ENCODE assay signal across 16 cellular contexts in genomic region chr1:161207173-161207572, GRCh38. TPM values are rescaled to one million over a fixed set of nuclear protein-coding genes. Genes with fewer than 3 reads are reported as not detected.
DNase-seq lines count a peak whose midpoint lies in the region; ATAC-seq, FAIRE-seq and TF ChIP-seq lines count a peak whose summit lies in the region.
"Had no signal": no experiment of that assay in that cellular context is flagged by ENCODE, and none has a peak within 500 bp of the region (broad histone marks: within the 10 kb centered on the region; RNA-seq: fewer than 3 reads in every experiment).

No MANE protein-coding gene starts in this region.

- WGBS in mammary epithelial cell (ENCODE audit: low coverage, missing lambda C conversion rate): 76% methylated on average over 7 of the region's 8 CpGs
- WGBS in heart left ventricle, 4 donors: 47 to 58% (median 50%) methylated on average over 8 of the region's 8 CpGs

- H4K20me1 ChIP-seq in mammary epithelial cell (ENCODE audit: insufficient read depth, low read length) (no peaks in the 10 kb centered on the region), osteoblast (ENCODE audit: insufficient read depth, low read length) (peaks cover 2% of the 10 kb centered on the region)

- CTCF ChIA-PET in mammary epithelial cell (lab: Charles Lee; ENCODE audit: low non-redundant PET): no interaction called here

- no TSS peak for BruUV-seq in mammary epithelial cell (replicated peaks; lab: Mats Ljungman, UMichigan)

- intact Hi-C loops in breast epithelium (cut with DNase I; ENCODE audit: low total_unique reads) (no loop called here), mammary epithelial cell (cut with micrococcal nuclease) (no loop called here), heart left ventricle (cut with DNase I) (loop anchor here in 3 of 10 donors (5.0 kb wide), 1 partner anchor 175 kb away; no protein-coding TSS in a partner anchor), vagina (cut with DNase I) (no loop called here)

- TF ChIP-seq CTCF in breast epithelium (IDR thresholded peaks at IDR 0.05) (no peak), mammary epithelial cell (conservative IDR thresholded peaks at IDR 0.05 in 1 of 2, IDR thresholded peaks at IDR 0.05 in 1 of 2; ENCODE audit: extremely low read depth in 1 of 2, insufficient read depth in 1 of 2, low read depth in 1 of 2, low read length in 2 of 2) (no peak), heart left ventricle (IDR thresholded peaks at IDR 0.05) (no peak), osteoblast (IDR thresholded peaks at IDR 0.05; ENCODE audit: extremely low read depth, low read depth, low read length) (no peak), vagina (IDR thresholded peaks at IDR 0.05) (no peak)

- in situ Hi-C loops in mammary epithelial cell (cut with MboI; ENCODE audit: low sequenced_read_pairs in 2 of 2): no loop called here

- FAIRE-seq in GM12892 (lab: Jason Lieb, UNC): no peak
- FAIRE-seq: D721Med had no signal

- H3K36me3 ChIP-seq in breast epithelium: no peaks in the 10 kb centered on the region
- H3K36me3 ChIP-seq in mammary epithelial cell (ENCODE audit: insufficient read depth, low read length): peaks cover 29% of the 10 kb centered on the region
- H3K36me3 ChIP-seq in heart left ventricle: peaks cover 2 to 91% (median 88%) of the 10 kb centered on the region in 9 donors
- peaks cover 61% of the 10 kb centered on the region for H3K36me3 ChIP-seq in osteoblast (ENCODE audit: insufficient read depth, low read length)
- peaks cover 0 to 49% of the 10 kb centered on the region in 2 donors for H3K36me3 ChIP-seq in vagina

- no peak overlapping the region for H2AFZ ChIP-seq in mammary epithelial cell (ENCODE audit: low read depth, low read length)
- no peak overlapping the region for H2AFZ ChIP-seq in osteoblast (ENCODE audit: low read length)

- ATAC-seq in heart left ventricle: peak; percentile 76 to 80 (median 78)

- TF ChIP-seq POLR2A in breast epithelium (IDR thresholded peaks at IDR 0.05) (no peak), heart left ventricle (IDR thresholded peaks at IDR 0.05) (peak in 1 of 2 donors; percentile 64), vagina (IDR thresholded peaks at IDR 0.05) (peak in 1 of 2 donors; percentile 26), GM12892 (IDR thresholded peaks at IDR 0.05; ENCODE audit: low read depth, low read length) (no peak)

- H3K9me3 ChIP-seq in breast epithelium: no peaks in the 10 kb centered on the region
- H3K9me3 ChIP-seq in mammary epithelial cell (replicated peaks; ENCODE audit: insufficient read depth, low read length): no peaks in the 10 kb centered on the region
- H3K9me3 ChIP-seq in heart left ventricle: no peaks in the 10 kb centered on the region
- no peaks in the 10 kb centered on the region for H3K9me3 ChIP-seq in osteoblast (ENCODE audit: low read depth, low read length)
- no peaks in the 10 kb centered on the region for H3K9me3 ChIP-seq in vagina

- no peak overlapping the region for H3K9ac ChIP-seq in mammary epithelial cell (ENCODE audit: insufficient read depth, low read length)

- peaks cover 30% of the 10 kb centered on the region for H3K79me2 ChIP-seq in mammary epithelial cell (ENCODE audit: insufficient read depth, low read length)
- H3K79me2 ChIP-seq in osteoblast (ENCODE audit: insufficient read depth, low read length): peaks cover 41% of the 10 kb centered on the region

- no peaks in the 10 kb centered on the region for H3K27me3 ChIP-seq in breast epithelium
- H3K27me3 ChIP-seq in mammary epithelial cell (ENCODE audit: insufficient read depth, low read length): no peaks in the 10 kb centered on the region
- no peaks in the 10 kb centered on the region for H3K27me3 ChIP-seq in heart left ventricle
- H3K27me3 ChIP-seq in osteoblast (ENCODE audit: insufficient read depth, low read length): no peaks in the 10 kb centered on the region
- no peaks in the 10 kb centered on the region for H3K27me3 ChIP-seq in vagina

- H3K4me2 ChIP-seq in mammary epithelial cell (ENCODE audit: insufficient read depth, low read depth, low read length) (no peak overlapping the region), osteoblast (ENCODE audit: insufficient read depth, low read length) (no peak overlapping the region)

- peak overlapping the region; percentile 2 to 78 for H3K27ac ChIP-seq in breast epithelium
- H3K27ac ChIP-seq in mammary epithelial cell (ENCODE audit: insufficient read depth, low read depth, low read length): no peak overlapping the region
- H3K27ac ChIP-seq in heart left ventricle: peak overlapping the region; percentile 70 to 99 (median 84)
- peak overlapping the region; percentile 18 for H3K27ac ChIP-seq in osteoblast (ENCODE audit: low read depth, low read length)
- peak overlapping the region; percentile 74 for H3K27ac ChIP-seq in vagina

- dilution Hi-C loops in mammary epithelial cell (cut with HindIII; ENCODE audit: low sequenced_read_pairs): loop anchor here (5.0 to 25.0 kb wide), 3 partner anchors 50 to 180 kb away; partner anchors contain the start of gene PCP4L1

- H3K4me3 ChIP-seq in breast epithelium: no peak overlapping the region
- no peak overlapping the region for H3K4me3 ChIP-seq in mammary epithelial cell (replicated peaks in 1 of 3; ENCODE audit: insufficient read depth in 1 of 3, low read depth in 2 of 3, low read length in 3 of 3)
- peak overlapping the region in 5 of 12 donors; percentile 4 to 28 (median 16) for H3K4me3 ChIP-seq in heart left ventricle
- no peak overlapping the region for H3K4me3 ChIP-seq in osteoblast (ENCODE audit: insufficient read depth, low read length)
- no peak overlapping the region for H3K4me3 ChIP-seq in vagina
- H3K4me3 ChIP-seq: lung had no signal

- H3K4me1 ChIP-seq in breast epithelium (peaks cover 0 to 3% of the 10 kb centered on the region in 2 donors), mammary epithelial cell (ENCODE audit: insufficient read depth, low read length) (peaks cover 2% of the 10 kb centered on the region), heart left ventricle (peaks cover 6 to 68% (median 46%) of the 10 kb centered on the region in 12 donors), osteoblast (ENCODE audit: insufficient read depth, low read length) (peaks cover 12% of the 10 kb centered on the region), vagina (peaks cover 48% of the 10 kb centered on the region)

- DNase-seq in breast epithelium (ENCODE audit: low spot score in 2 of 2) (no peak), mammary epithelial cell (no peak), heart left ventricle (peak in 4 of 5 donors; percentile 63 to 82 (median 74)), osteoblast (ENCODE audit: insufficient read length, low spot score, missing footprints) (no peak), vagina (ENCODE audit: extremely low spot score in 2 of 2) (peak in 1 of 2 donors; percentile 94), HT-29 (ENCODE audit: low spot score) (no peak), GM12892 (ENCODE audit: insufficient read length) (no peak), hippocampal formation (lab: John Stamatoyannopoulos, UW) (no peak)
- DNase-seq: activated gamma-delta T cell treated with Interleukin-2 at 50 U/mL for 16 hours, NCI-H146, NCI-H526, substantia nigra had no signal

RNA-seq across cellular contexts. Expression of gene NDUFS2, which starts 5.0 kb away (rescaled TPM):
- 100 to 1,000 TPM; 102 to 129 (median 116) TPM for total RNA-seq in breast epithelium
- 10 to 100 TPM; 69.3 to 82.6 TPM for total RNA-seq in mammary epithelial cell
- polyA plus RNA-seq in mammary epithelial cell: 112 TPM
- polyA minus RNA-seq in mammary epithelial cell: 117 TPM
- total RNA-seq in heart left ventricle: 100 to 1,000 TPM; 214 to 460 (median 297) TPM
- 100 to 1,000 TPM; 157 to 189 TPM for polyA plus RNA-seq in heart left ventricle
- 103 and 130 TPM in 2 replicates for total RNA-seq in osteoblast
- 104 TPM for total RNA-seq in vagina
- 90.6 and 122 TPM in 2 replicates for total RNA-seq in HT-29 (2014; rRNA removed; shearing (Covaris generic))
- polyA plus RNA-seq in GM12892 (2012; ENCODE audit: missing spikeins): 101 TPM

RNA-seq across cellular contexts. Expression of gene FCER1G, which starts 7.9 kb away (rescaled TPM):
- total RNA-seq in breast epithelium: 100 to 1,000 TPM in 1 of 3 donors, 10 to 100 TPM in 2; 40.3 to 153 (median 70.1) TPM
- 1 to 10 TPM in 1 of 2 donors, under 1 TPM in 1; 0.50 to 1.0 TPM for total RNA-seq in mammary epithelial cell
- polyA plus RNA-seq in mammary epithelial cell: 0.17 TPM
- polyA minus RNA-seq in mammary epithelial cell: not detected
- total RNA-seq in heart left ventricle: 100 to 1,000 TPM in 1 of 9 donors, 10 to 100 TPM in 5, 1 to 10 TPM in 3; 2.9 to 157 (median 17.1) TPM
- polyA plus RNA-seq in heart left ventricle: 10 to 100 TPM; 14.6 to 40.0 TPM
- total RNA-seq in osteoblast: 0.29 and 0.72 TPM in 2 replicates
- total RNA-seq in vagina: 64.8 TPM
- not detected in 2 replicates for total RNA-seq in HT-29 (2014; rRNA removed; shearing (Covaris generic))
- not detected for polyA plus RNA-seq in GM12892 (2012; ENCODE audit: missing spikeins)

RNA-seq across cellular contexts. Expression of gene ADAMTS4, which starts 8.3 kb away (rescaled TPM):
- 10 to 100 TPM in 2 of 3 donors, 1 to 10 TPM in 1; 4.8 to 85.5 (median 24.6) TPM for total RNA-seq in breast epithelium
- total RNA-seq in mammary epithelial cell: under 1 TPM; 0.16 to 0.17 TPM
- 0.07 TPM for polyA plus RNA-seq in mammary epithelial cell
- 0.16 TPM for polyA minus RNA-seq in mammary epithelial cell
- total RNA-seq in heart left ventricle: 10 to 100 TPM in 3 of 9 donors, 1 to 10 TPM in 6; 1.6 to 65.2 (median 8.4) TPM
- polyA plus RNA-seq in heart left ventricle: 1 to 10 TPM; 5.7 to 6.1 TPM
- total RNA-seq in osteoblast: 1.4 and 3.5 TPM in 2 replicates
- 78.3 TPM for total RNA-seq in vagina
- total RNA-seq in HT-29 (2014; rRNA removed; shearing (Covaris generic)): not detected in 2 replicates
- polyA plus RNA-seq in GM12892 (2012; ENCODE audit: missing spikeins): 0.06 TPM

RNA-seq across cellular contexts. Expression of gene APOA2, which starts 16.3 kb away (rescaled TPM):
- total RNA-seq in breast epithelium (not detected), mammary epithelial cell (not detected), heart left ventricle (not detected), osteoblast (not detected in 2 replicates), vagina (not detected)
- polyA plus RNA-seq in mammary epithelial cell (not detected), heart left ventricle (not detected)
- not detected for polyA minus RNA-seq in mammary epithelial cell
- 0.52 TPM in 1 of 2 replicates, not detected in the other for total RNA-seq in HT-29 (2014; rRNA removed; shearing (Covaris generic))
- not detected for polyA plus RNA-seq in GM12892 (2012; ENCODE audit: missing spikeins)
- total RNA-seq: cerebellum, pulmonary artery endothelial cell had no signal

RNA-seq across cellular contexts. Expression of gene TOMM40L, which starts 18.7 kb away (rescaled TPM):
- total RNA-seq in breast epithelium (1 to 10 TPM; 6.9 to 9.4 (median 8.2) TPM), mammary epithelial cell (10 to 100 TPM; 13.8 to 16.3 TPM), heart left ventricle (10 to 100 TPM; 24.1 to 37.1 (median 31.1) TPM), osteoblast (6.5 and 8.8 TPM in 2 replicates), vagina (15.0 TPM)
- polyA plus RNA-seq in mammary epithelial cell (18.0 TPM), heart left ventricle (10 to 100 TPM; 28.8 to 29.1 TPM)
- 62.7 TPM for polyA minus RNA-seq in mammary epithelial cell
- total RNA-seq in HT-29 (2014; rRNA removed; shearing (Covaris generic)): 3.5 and 3.6 TPM in 2 replicates
- 10.1 TPM for polyA plus RNA-seq in GM12892 (2012; ENCODE audit: missing spikeins)

Comparison
In these comparisons a context has a peak if more than half of its experiments do, and no peak if none do; other contexts are left out.
1. DNase-seq: peak in heart left ventricle (4 of 5); none in breast epithelium (0 of 2), mammary epithelial cell (single experiment), osteoblast (single experiment), HT-29 (single experiment), GM12892 (single experiment) and hippocampal formation (0 of 2).